8 cellular contexts compared by ENCODE assay signal in the genomic region with DNA sequence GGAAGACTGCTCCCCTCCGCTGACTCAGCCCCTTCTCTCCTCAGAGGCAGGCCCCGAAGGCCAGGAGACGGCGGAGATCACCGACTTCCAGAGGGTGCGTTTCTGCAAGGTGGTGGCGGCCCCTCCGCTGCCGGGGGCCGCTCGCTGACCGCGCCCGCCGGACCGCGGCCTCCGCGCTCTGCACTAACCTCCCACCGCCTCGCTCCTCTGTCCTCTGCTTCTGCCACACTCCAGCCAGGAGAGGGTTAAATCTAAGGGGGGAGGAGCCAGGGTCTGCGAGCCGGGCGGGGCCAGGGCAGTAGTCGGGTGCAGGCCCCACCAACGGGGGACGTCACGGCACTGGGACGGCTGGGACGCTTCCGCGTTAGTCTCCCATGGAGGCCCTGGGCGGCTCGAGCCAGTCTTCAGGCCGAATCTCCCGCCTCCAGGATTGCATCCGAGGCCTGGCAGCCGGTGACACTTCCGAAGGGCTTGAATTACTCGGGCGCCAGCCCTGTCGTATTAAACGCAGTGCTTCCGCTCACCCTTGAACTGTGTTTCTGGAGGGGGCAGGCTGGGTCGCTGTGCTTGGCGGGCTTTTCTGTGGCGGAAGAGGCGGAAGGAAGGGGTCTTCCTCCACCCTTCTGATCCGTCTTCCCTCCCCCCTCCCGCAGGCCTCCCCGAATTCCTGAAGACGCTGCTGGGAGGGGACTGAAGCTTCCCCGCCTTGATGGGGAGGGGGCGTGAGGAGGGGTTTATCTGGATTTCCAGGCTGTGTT. TPM values are rescaled to one million over a fixed set of nuclear protein-coding genes. Genes with fewer than 3 reads are reported as not detected.
DNase-seq lines count a peak whose midpoint lies in the region; ATAC-seq and TF ChIP-seq lines count a peak whose summit lies in the region.

No MANE protein-coding gene starts in this region.

- no peaks in the 10 kb centered on the region for H3K9me3 ChIP-seq in heart right ventricle
- H3K9me3 ChIP-seq in upper lobe of left lung = no peaks in the 10 kb centered on the region

- intact Hi-C loops in heart right ventricle (cut with DNase I) (loop anchor here in 5 of 10 donors (1.0 kb wide), 1 partner anchor 16 kb away; no protein-coding TSS in a partner anchor), posterior vena cava (cut with DNase I) (no loop called here)

- POLR2A ChIA-PET in GM10248 (lab: Yijun Ruan, JAX) = interaction anchor here (0.6 to 2.3 kb wide), 10 partner anchors 12 to 1841 kb away, joined by 3 to 30 read pairs (median 6); a partner anchor contains a TSS

- CTCF ChIA-PET in GM10248 (lab: Yijun Ruan, JAX) = interaction anchor here (1.1 to 3.6 kb wide), 6 partner anchors 11 to 194 kb away, joined by 3 to 20 read pairs (median 6); a partner anchor contains a TSS

- no peak for TF ChIP-seq CTCF in GM10248 (IDR thresholded peaks at IDR 0.05; ENCODE audit: control extremely low read depth, extremely low read depth, low read depth, missing control alignments)
- no peak for TF ChIP-seq CTCF in heart right ventricle (IDR thresholded peaks at IDR 0.05)
- peak in 1 of 6 experiments; percentile 18 for TF ChIP-seq CTCF in upper lobe of left lung (IDR thresholded peaks at IDR 0.05)

- H3K36me3 ChIP-seq in heart right ventricle = peaks cover 0 to 38% (median 13%) of the 10 kb centered on the region in 9 donors
- H3K36me3 ChIP-seq in upper lobe of left lung = peaks cover 8 to 33% (median 25%) of the 10 kb centered on the region in 4 donors

- H3K27me3 ChIP-seq in heart right ventricle (no peaks in the 10 kb centered on the region), upper lobe of left lung (no peaks in the 10 kb centered on the region)

- H3K4me3 ChIP-seq in heart right ventricle = peak overlapping the region; percentile 57 to 84 (median 72)
- H3K4me3 ChIP-seq in upper lobe of left lung = peak overlapping the region; percentile 33 to 94 (median 70)

- H3K27ac ChIP-seq in adipose tissue (ENCODE audit: low read depth, low read length) (peak overlapping the region; percentile 94), heart right ventricle (peak overlapping the region; percentile 81 to 99 (median 98)), upper lobe of left lung (peak overlapping the region; percentile 91 to 99 (median 96))

- 0 to 1% (median 0%) methylated on average over 47 to 54 of the region's 54 CpGs for WGBS in adipose tissue, 3 donors
- WGBS in heart right ventricle, 2 donors = 3% methylated on average over 48 to 54 of the region's 54 CpGs
- WGBS in upper lobe of left lung, 2 donors = 0% methylated on average over 3 to 28 of the region's 54 CpGs

- peak in 3 of 4 donors; percentile 82 to 93 (median 83) for TF ChIP-seq POLR2A in upper lobe of left lung (IDR thresholded peaks at IDR 0.05)

- H3K4me1 ChIP-seq in heart right ventricle (peaks cover 11 to 55% (median 42%) of the 10 kb centered on the region in 9 donors), upper lobe of left lung (peaks cover 27 to 31% (median 30%) of the 10 kb centered on the region in 4 donors)

- TF ChIP-seq EP300 in upper lobe of left lung (IDR thresholded peaks at IDR 0.05) = peak in 1 of 4 donors; percentile 45

- peak; percentile 93 for DNase-seq in GM10248 (ENCODE audit: extremely low spot score)
- DNase-seq in NCI-H1048 (lab: John Stamatoyannopoulos, UW) = peak; percentile 84
- DNase-seq in SW480 (ENCODE audit: low spot score) = peak; percentile 94
- DNase-seq in heart right ventricle = peak; percentile 91 to 93
- peak; percentile 99 for DNase-seq in posterior vena cava (ENCODE audit: low spot score)
- DNase-seq in upper lobe of left lung = peak; percentile 95 to 96

- ATAC-seq in HG02571 (IDR thresholded peaks at IDR 0.05; ENCODE audit: unreplicated experiment) (peak; percentile 61), heart right ventricle (peak; percentile 74 to 88 (median 82)), upper lobe of left lung (ENCODE audit: low FRiP score in 2 of 2) (peak; percentile 92 to 95)

RNA-seq across cellular contexts. Expression of a gene that starts 1.2 kb away (rescaled TPM):
- polyA plus RNA-seq in adipose tissue (10 to 100 TPM; 13.2 to 25.4 (median 16.1) TPM), heart right ventricle (10 to 100 TPM; 13.7 to 16.4 TPM)
- total RNA-seq in heart right ventricle (10 to 100 TPM in 8 of 10 donors, 1 to 10 TPM in 2; 9.2 to 14.2 (median 11.6) TPM), posterior vena cava (10 to 100 TPM; 28.2 to 38.6 TPM), upper lobe of left lung (10 to 100 TPM in 4 of 6 donors, 1 to 10 TPM in 1, under 1 TPM in 1; 0.59 to 28.3 (median 22.4) TPM)

RNA-seq across cellular contexts. Expression of a gene that starts 17.2 kb away (rescaled TPM):
- 10 to 100 TPM; 24.6 to 38.3 (median 33.4) TPM for polyA plus RNA-seq in adipose tissue
- 10 to 100 TPM; 14.2 to 28.7 (median 17.4) TPM for total RNA-seq in heart right ventricle
- 10 to 100 TPM; 15.8 to 31.1 TPM for polyA plus RNA-seq in heart right ventricle
- total RNA-seq in posterior vena cava = 10 to 100 TPM; 31.6 to 33.5 TPM
- 10 to 100 TPM; 18.2 to 91.1 (median 35.0) TPM for total RNA-seq in upper lobe of left lung

RNA-seq across cellular contexts. Expression of a gene that starts 36.2 kb away (rescaled TPM):
- 10 to 100 TPM in 2 of 3 donors, 1 to 10 TPM in 1; 3.6 to 50.5 (median 26.9) TPM for polyA plus RNA-seq in adipose tissue
- total RNA-seq in heart right ventricle = 10 to 100 TPM in 3 of 10 donors, 1 to 10 TPM in 7; 4.5 to 18.6 (median 6.9) TPM
- polyA plus RNA-seq in heart right ventricle = 1 to 10 TPM; 1.7 to 5.4 TPM
- 10 to 100 TPM; 30.6 to 33.4 TPM for total RNA-seq in posterior vena cava
- total RNA-seq in upper lobe of left lung = 10 to 100 TPM; 20.3 to 87.3 (median 45.1) TPM

RNA-seq across cellular contexts. Expression of a gene that starts 42.5 kb away (rescaled TPM):
- polyA plus RNA-seq in adipose tissue (1 to 10 TPM; 3.1 to 8.6 (median 4.2) TPM), heart right ventricle (1 to 10 TPM; 4.1 to 6.0 TPM)
- total RNA-seq in heart right ventricle (1 to 10 TPM; 2.4 to 5.5 (median 3.5) TPM), posterior vena cava (1 to 10 TPM; 3.7 to 4.2 TPM), upper lobe of left lung (10 to 100 TPM in 4 of 6 donors, 1 to 10 TPM in 2; 7.4 to 29.3 (median 15.9) TPM)

RNA-seq across cellular contexts. Expression of a gene that starts 58.5 kb away (rescaled TPM):
- polyA plus RNA-seq in adipose tissue (1 to 10 TPM in 1 of 3 donors, under 1 TPM in 2; 0.44 to 4.2 (median 0.90) TPM), heart right ventricle (under 1 TPM; 0.22 to 0.51 TPM)
- total RNA-seq in heart right ventricle (1 to 10 TPM in 3 of 10 donors, under 1 TPM in 7; 0.28 to 2.3 (median 0.59) TPM), posterior vena cava (1 to 10 TPM; 2.7 to 8.2 TPM), upper lobe of left lung (10 to 100 TPM in 3 of 6 donors, 1 to 10 TPM in 3; 3.8 to 22.9 (median 10.0) TPM)

Comparison
In these comparisons a context has a peak if more than half of its experiments do, and no peak if none do; other contexts are left out.
1. Peak in every context shown above with its lines: DNase-seq, ATAC-seq, H3K4me3 ChIP-seq and H3K27ac ChIP-seq.